ENCODE assay signal across 8 cellular contexts in the genomic region with DNA sequence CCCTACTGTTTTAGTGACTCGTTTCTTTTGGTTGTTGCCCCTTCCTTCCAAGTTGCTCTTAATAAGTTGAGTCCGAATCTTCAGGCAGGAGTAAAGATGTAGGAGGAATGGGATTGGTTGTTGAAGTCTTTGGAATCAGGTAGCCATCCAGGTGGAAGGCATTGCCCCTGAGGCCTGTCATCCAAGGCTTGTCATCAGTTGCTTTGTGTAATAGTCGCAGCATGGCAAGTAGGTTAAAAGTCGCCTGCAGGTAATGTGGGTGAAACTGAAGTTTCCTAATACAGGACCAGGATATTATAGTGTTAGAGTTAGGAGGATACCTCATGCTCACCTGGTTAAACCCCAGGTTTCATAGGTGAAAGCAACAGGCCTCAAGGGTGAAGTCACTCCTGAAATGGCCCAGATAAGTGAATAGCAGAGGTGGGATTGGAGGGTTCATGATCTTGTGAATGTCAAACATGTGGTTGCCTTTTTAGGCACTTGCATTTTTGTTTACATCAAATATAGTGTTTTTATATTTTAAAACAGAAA. TPM values are rescaled to one million over a fixed set of nuclear protein-coding genes. Genes with fewer than 3 reads are reported as not detected.
A peak's percentile ranks its signal among the peaks of the same experiment; 100 is the strongest.
DNase-seq lines count a peak whose midpoint lies in the region; ATAC-seq and TF ChIP-seq lines count a peak whose summit lies in the region.

No MANE protein-coding gene starts in this region.

- H3K27ac ChIP-seq in iPS DF 6.9 (ENCODE audit: low read length) (no peak overlapping the region), skeletal muscle tissue (ENCODE audit: low read depth, low read length) (no peak overlapping the region)

- no peak for TF ChIP-seq CTCF in activated B cell treated with CpG ODN at 0.5 μM for 24 hours (IDR thresholded peaks at IDR 0.05)

- peak overlapping the region; percentile 84 for H3K4me3 Mint-ChIP-seq in activated B cell treated with CpG ODN at 0.5 μM for 24 hours

- H3K27me3 ChIP-seq in HAP-1 (ENCODE audit: low read depth) (0 out of 2 replicates have a peak, but pooled peaks cover 6% of the 10 kb centered on the region), iPS DF 6.9 (ENCODE audit: control insufficient read depth, insufficient read depth, low read length) (no peaks in the 10 kb centered on the region), skeletal muscle tissue (ENCODE audit: control insufficient read depth in 3 of 3, insufficient read depth in 3 of 3, low read length in 3 of 3) (no peaks in the 10 kb centered on the region)

- intact Hi-C loops in activated B cell treated with CpG ODN at 0.5 μM for 24 hours (cut with micrococcal nuclease) = loop anchor here (1.0 to 10.0 kb wide), 4 partner anchors 174 to 784 kb away; partner anchors contain the start of genes COX11, HLF, MMD and STXBP4

- H3K27me3 Mint-ChIP-seq in activated B cell treated with CpG ODN at 0.5 μM for 24 hours = peaks cover 2% of the 10 kb centered on the region

- no peak overlapping the region for H3K27ac Mint-ChIP-seq in activated B cell treated with CpG ODN at 0.5 μM for 24 hours

- in situ Hi-C loops in HAP-1 (cut with MboI; ENCODE audit: low sequenced_read_pairs) = no loop called here

- ATAC-seq in activated B cell treated with CpG ODN at 0.5 μM for 24 hours (ENCODE audit: low read depth) (no peak), HG02610 (IDR thresholded peaks at IDR 0.05; ENCODE audit: unreplicated experiment) (no peak)

- H3K9me3 Mint-ChIP-seq in activated B cell treated with CpG ODN at 0.5 μM for 24 hours = no peaks in the 10 kb centered on the region

- H3K4me1 Mint-ChIP-seq in activated B cell treated with CpG ODN at 0.5 μM for 24 hours = peaks cover 15% of the 10 kb centered on the region

- peak overlapping the region in 2 of 3 donors; percentile 79 to 88 for H3K9ac ChIP-seq in skeletal muscle tissue (ENCODE audit: low read depth in 1 of 3, low read length in 3 of 3)

- H3K36me3 Mint-ChIP-seq in activated B cell treated with CpG ODN at 0.5 μM for 24 hours (ENCODE audit: low read depth) = no peaks in the 10 kb centered on the region

- H3K9me3 ChIP-seq in HAP-1 (no peaks in the 10 kb centered on the region), iPS DF 6.9 (ENCODE audit: control insufficient read depth, insufficient read depth, low read length) (no peaks in the 10 kb centered on the region), skeletal muscle tissue (ENCODE audit: control insufficient read depth in 3 of 3, low read length in 3 of 3) (no peaks in the 10 kb centered on the region)

- H3K36me3 ChIP-seq in HAP-1 (replicated peaks) (no peaks in the 10 kb centered on the region), iPS DF 6.9 (ENCODE audit: control insufficient read depth, insufficient read depth, low read length) (no peaks in the 10 kb centered on the region), skeletal muscle tissue (ENCODE audit: control insufficient read depth in 3 of 3, insufficient read depth in 3 of 3, low read length in 3 of 3) (peaks cover 0 to 9% (median 0%) of the 10 kb centered on the region in 3 donors)

- DNase-seq in HAP-1 (ENCODE audit: low spot score in 2 of 2) (no peak), activated B cell treated with CpG ODN at 0.5 μM for 24 hours (no peak), iPS DF 6.9 (ENCODE audit: low read depth, low spot score) (no peak), NCI-H82 (lab: John Stamatoyannopoulos, UW) (no peak), HPDE6-E6E7 (ENCODE audit: extremely low spot score) (no peak), SIG-M5 treated with dmso at 0.1 percent for 504 hours (lab: John Stamatoyannopoulos, UW; ENCODE audit: unreplicated experiment) (no peak)

- H3K4me3 ChIP-seq in HAP-1 (peak overlapping the region; percentile 79), iPS DF 6.9 (ENCODE audit: low read length) (peak overlapping the region; percentile 60; the same call in 1 of the 2 replicates), skeletal muscle tissue (ENCODE audit: low read length in 3 of 3) (peak overlapping the region; percentile 73 to 90 (median 86))

- CTCF ChIA-PET in activated B cell treated with CpG ODN at 0.5 μM for 24 hours (lab: Charles Lee) = interaction anchor here (0.7 to 2.2 kb wide), 2 partner anchors 17 to 27 kb away, joined by 3 to 9 read pairs; no protein-coding TSS in a partner anchor

- POLR2A ChIA-PET in activated B cell treated with CpG ODN at 0.5 μM for 24 hours (lab: Charles Lee) = no interaction called here

- peaks cover 5% of the 10 kb centered on the region; the same call in 1 of the 2 replicates for H3K4me1 ChIP-seq in HAP-1
- peaks cover 1% of the 10 kb centered on the region; the same call in 1 of the 2 replicates for H3K4me1 ChIP-seq in iPS DF 6.9 (ENCODE audit: control insufficient read depth, insufficient read depth, low read length)
- peaks cover 4 to 14% (median 7%) of the 10 kb centered on the region in 3 donors for H3K4me1 ChIP-seq in skeletal muscle tissue (ENCODE audit: control insufficient read depth in 3 of 3, insufficient read depth in 3 of 3, low read length in 3 of 3)

- no CpG with 5 or more reads among the region's 4 CpGs for WGBS in iPS DF 6.9 (ENCODE audit: insufficient coverage, insufficient read length)

RNA-seq across cellular contexts. Expression of gene PCTP, which starts 0.9 kb away (rescaled TPM):
- total RNA-seq in activated B cell treated with CpG ODN at 0.5 μM for 24 hours = 8.0 and 9.0 TPM in 2 replicates
- 13.6 TPM for total RNA-seq in skeletal muscle tissue

RNA-seq across cellular contexts. Expression of gene TMEM100, which starts 29.1 kb away (rescaled TPM):
- total RNA-seq in activated B cell treated with CpG ODN at 0.5 μM for 24 hours (not detected in 2 replicates), skeletal muscle tissue (6.3 TPM)
